In the genomic region with DNA sequence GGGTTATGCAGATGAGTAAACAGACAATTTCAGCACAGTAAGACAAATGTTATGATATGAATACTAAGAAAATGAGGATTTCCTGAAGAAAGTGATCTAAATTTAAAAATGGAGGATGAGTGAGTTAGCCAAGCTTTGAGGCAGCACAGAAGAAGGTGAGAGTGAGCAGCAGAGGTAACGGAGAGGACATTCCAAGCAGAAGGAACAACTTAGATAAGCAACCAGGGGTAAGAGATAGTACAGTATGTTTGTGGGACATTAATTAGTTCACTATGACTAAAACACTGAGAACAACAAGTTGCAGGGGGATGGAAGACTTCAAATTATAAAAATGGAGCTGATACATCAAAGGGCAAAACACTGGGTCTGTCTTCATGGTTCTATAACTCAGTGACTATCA, we compare ENCODE assay signal across 15 cellular contexts. TPM values are rescaled to one million over a fixed set of nuclear protein-coding genes. Genes with fewer than 3 reads are reported as not detected.
DNase-seq lines count a peak whose midpoint lies in the region; ATAC-seq lines count a peak whose summit lies in the region.
"Had no signal": no experiment of that assay in that cellular context is flagged by ENCODE, and none has a peak within 500 bp of the region (broad histone marks: within the 10 kb centered on the region; RNA-seq: fewer than 3 reads in every experiment).

No MANE protein-coding gene starts in this region.

- no peak for ATAC-seq in CD4-positive, CD25-positive, alpha-beta regulatory T cell (ENCODE audit: low read depth in 2 of 2)
- ATAC-seq in T-helper 17 cell = no peak
- no peak for ATAC-seq in naive thymus-derived CD4-positive, alpha-beta T cell
- ATAC-seq in HG03039 (IDR thresholded peaks at IDR 0.05; ENCODE audit: unreplicated experiment) = no peak

- no peak overlapping the region for H3K4me3 ChIP-seq in CD4-positive, CD25-positive, alpha-beta regulatory T cell (ENCODE audit: low read depth, low read length)
- H3K4me3 ChIP-seq in naive thymus-derived CD4-positive, alpha-beta T cell (ENCODE audit: low read length) = no peak overlapping the region

- no peak overlapping the region for H3K27ac ChIP-seq in CD4-positive, CD25-positive, alpha-beta regulatory T cell (ENCODE audit: insufficient read depth, low read length, poor library complexity, severe bottlenecking)
- H3K27ac ChIP-seq in naive thymus-derived CD4-positive, alpha-beta T cell (ENCODE audit: low read depth, low read length) = no peak overlapping the region
- H3K27ac ChIP-seq: 22Rv1, RWPE1 had no signal

- intact Hi-C loops in naive thymus-derived CD4-positive, alpha-beta T cell (cut with micrococcal nuclease) = no loop called here

- H3K9me3 Mint-ChIP-seq in T-helper 2 cell treated with Interferon-gamma antibody and Interleukin-4, amounts not matched to agents 5 μg/mL and 100 μg/mL, for 36 hours = no peaks in the 10 kb centered on the region
- H3K9me3 Mint-ChIP-seq in CD4-positive, CD25-positive, alpha-beta regulatory T cell = no peaks in the 10 kb centered on the region
- no peaks in the 10 kb centered on the region for H3K9me3 Mint-ChIP-seq in naive thymus-derived CD4-positive, alpha-beta T cell

- H3K4me1 Mint-ChIP-seq in T-helper 2 cell treated with Interferon-gamma antibody and Interleukin-4, amounts not matched to agents 5 μg/mL and 100 μg/mL, for 36 hours (ENCODE audit: low read depth) = peaks cover 36% of the 10 kb centered on the region
- H3K4me1 Mint-ChIP-seq in CD4-positive, CD25-positive, alpha-beta regulatory T cell = peaks cover 33 to 35% (median 34%) of the 10 kb centered on the region in 4 donors
- peaks cover 34% of the 10 kb centered on the region for H3K4me1 Mint-ChIP-seq in T-helper 17 cell
- H3K4me1 Mint-ChIP-seq in naive thymus-derived CD4-positive, alpha-beta T cell = peaks cover 26 to 48% (median 42%) of the 10 kb centered on the region in 7 donors

- peaks cover 23% of the 10 kb centered on the region for H3K4me1 ChIP-seq in CD4-positive, CD25-positive, alpha-beta regulatory T cell (ENCODE audit: control insufficient read depth, insufficient read depth, low read length, poor library complexity, severe bottlenecking)
- peaks cover 35 to 39% of the 10 kb centered on the region in 2 donors for H3K4me1 ChIP-seq in naive thymus-derived CD4-positive, alpha-beta T cell (ENCODE audit: control insufficient read depth in 2 of 2, insufficient read depth in 2 of 2, low read length in 2 of 2)

- no peaks in the 10 kb centered on the region for H3K27me3 ChIP-seq in CD4-positive, CD25-positive, alpha-beta regulatory T cell (ENCODE audit: control insufficient read depth, insufficient read depth, low read length)
- no peaks in the 10 kb centered on the region for H3K27me3 ChIP-seq in naive thymus-derived CD4-positive, alpha-beta T cell (ENCODE audit: control insufficient read depth in 2 of 2, insufficient read depth in 2 of 2, low read length in 2 of 2)

- peaks cover 49% of the 10 kb centered on the region for H3K36me3 Mint-ChIP-seq in T-helper 2 cell treated with Interferon-gamma antibody and Interleukin-4, amounts not matched to agents 5 μg/mL and 100 μg/mL, for 36 hours (ENCODE audit: low read depth)
- H3K36me3 Mint-ChIP-seq in CD4-positive, CD25-positive, alpha-beta regulatory T cell = peaks cover 31% of the 10 kb centered on the region
- H3K36me3 Mint-ChIP-seq in T-helper 17 cell (ENCODE audit: low read depth) = peaks cover 8% of the 10 kb centered on the region
- H3K36me3 Mint-ChIP-seq in naive thymus-derived CD4-positive, alpha-beta T cell = peaks cover 0 to 37% (median 30%) of the 10 kb centered on the region in 5 donors

- peaks cover 19% of the 10 kb centered on the region for H3K36me3 ChIP-seq in CD4-positive, CD25-positive, alpha-beta regulatory T cell (ENCODE audit: control insufficient read depth, insufficient read depth, low read length)
- H3K36me3 ChIP-seq in naive thymus-derived CD4-positive, alpha-beta T cell (ENCODE audit: control insufficient read depth in 2 of 3, insufficient read depth in 3 of 3, low read length in 3 of 3) = peaks cover 0 to 20% (median 7%) of the 10 kb centered on the region in 3 experiments

- DNase-seq in T-helper 2 cell treated with Interferon-gamma antibody and Interleukin-4, amounts not matched to agents 5 μg/mL and 100 μg/mL, for 36 hours (ENCODE audit: low spot score) = no peak
- DNase-seq in T-helper 2 cell (no peak), T-helper 17 cell (no peak), NCI-H526 (lab: John Stamatoyannopoulos, UW) (no peak), cerebellum (ENCODE audit: low spot score) (no peak)
- DNase-seq in CD4-positive, CD25-positive, alpha-beta regulatory T cell = no peak
- DNase-seq in naive thymus-derived CD4-positive, alpha-beta T cell = no peak
- DNase-seq: KBM-7, NCI-H1048, NCI-H226, NCI-H526 treated with DMSO at 0.1 percent for 48 hours, OCI-M1 had no signal

- CTCF ChIA-PET in naive thymus-derived CD4-positive, alpha-beta T cell (lab: Charles Lee) = no interaction called here

- no peaks in the 10 kb centered on the region for H3K9me3 ChIP-seq in CD4-positive, CD25-positive, alpha-beta regulatory T cell (ENCODE audit: control insufficient read depth in 2 of 2, low read length in 2 of 2)
- no peaks in the 10 kb centered on the region for H3K9me3 ChIP-seq in T-helper 17 cell (ENCODE audit: control insufficient read depth, low read length, poor library complexity, severe bottlenecking)
- no peaks in the 10 kb centered on the region for H3K9me3 ChIP-seq in naive thymus-derived CD4-positive, alpha-beta T cell (ENCODE audit: control insufficient read depth in 2 of 3, low read length in 3 of 3)

- POLR2A ChIA-PET in naive thymus-derived CD4-positive, alpha-beta T cell (lab: Charles Lee) = interaction anchor here (0.9 to 4.1 kb wide), 4 partner anchors 12 to 126 kb away, joined by 3 to 53 read pairs (median 4); partner anchors contain the start of genes ORC1, PRPF38A and TUT4

- H3K4me3 Mint-ChIP-seq in T-helper 2 cell treated with Interferon-gamma antibody and Interleukin-4, amounts not matched to agents 5 μg/mL and 100 μg/mL, for 36 hours = no peak overlapping the region
- no peak overlapping the region for H3K4me3 Mint-ChIP-seq in CD4-positive, CD25-positive, alpha-beta regulatory T cell
- no peak overlapping the region for H3K4me3 Mint-ChIP-seq in T-helper 17 cell
- H3K4me3 Mint-ChIP-seq in naive thymus-derived CD4-positive, alpha-beta T cell = no peak overlapping the region

- H3K27ac Mint-ChIP-seq in T-helper 2 cell treated with Interferon-gamma antibody and Interleukin-4, amounts not matched to agents 5 μg/mL and 100 μg/mL, for 36 hours = peak overlapping the region; percentile 14
- peak overlapping the region in 2 of 3 donors; percentile 47 to 74 for H3K27ac Mint-ChIP-seq in CD4-positive, CD25-positive, alpha-beta regulatory T cell
- H3K27ac Mint-ChIP-seq in T-helper 17 cell = peak overlapping the region; percentile 95
- H3K27ac Mint-ChIP-seq in naive thymus-derived CD4-positive, alpha-beta T cell = peak overlapping the region in 8 of 9 donors; percentile 13 to 88 (median 56)

- no peaks in the 10 kb centered on the region for H3K27me3 Mint-ChIP-seq in T-helper 2 cell treated with Interferon-gamma antibody and Interleukin-4, amounts not matched to agents 5 μg/mL and 100 μg/mL, for 36 hours (ENCODE audit: low read depth)
- no peaks in the 10 kb centered on the region for H3K27me3 Mint-ChIP-seq in CD4-positive, CD25-positive, alpha-beta regulatory T cell
- no peaks in the 10 kb centered on the region for H3K27me3 Mint-ChIP-seq in T-helper 17 cell
- no peaks in the 10 kb centered on the region for H3K27me3 Mint-ChIP-seq in naive thymus-derived CD4-positive, alpha-beta T cell

RNA-seq across cellular contexts. Expression of gene PRPF38A, which starts 22.8 kb away (rescaled TPM):
- total RNA-seq in CD4-positive, CD25-positive, alpha-beta regulatory T cell = 64.4 TPM
- 10 to 100 TPM; 38.9 to 43.6 (median 41.1) TPM for polyA plus RNA-seq in CD4-positive, CD25-positive, alpha-beta regulatory T cell
- total RNA-seq in T-helper 17 cell (10 to 100 TPM; 62.1 to 64.6 TPM), cerebellum (24.8 TPM)
- total RNA-seq in naive thymus-derived CD4-positive, alpha-beta T cell = 10 to 100 TPM; 62.1 to 98.7 (median 81.6) TPM
- polyA plus RNA-seq in naive thymus-derived CD4-positive, alpha-beta T cell = 10 to 100 TPM; 34.7 to 35.9 TPM

RNA-seq across cellular contexts. Expression of gene ORC1, which starts 22.9 kb away (rescaled TPM):
- total RNA-seq in CD4-positive, CD25-positive, alpha-beta regulatory T cell = 3.0 TPM
- 1 to 10 TPM in 3 of 4 donors, under 1 TPM in 1; 0.32 to 2.4 (median 1.5) TPM for polyA plus RNA-seq in CD4-positive, CD25-positive, alpha-beta regulatory T cell
- total RNA-seq in T-helper 17 cell (1 to 10 TPM; 1.2 to 2.0 TPM), cerebellum (3.1 TPM)
- 10 to 100 TPM in 1 of 5 experiments, 1 to 10 TPM in 3, under 1 TPM in 1; 0.97 to 25.2 (median 1.3) TPM for total RNA-seq in naive thymus-derived CD4-positive, alpha-beta T cell
- polyA plus RNA-seq in naive thymus-derived CD4-positive, alpha-beta T cell = under 1 TPM in 1 of 2 donors, not detected in 1; 0.74 TPM

Comparison
In these comparisons a context has a peak if more than half of its experiments do, and no peak if none do; other contexts are left out.
1. H3K27ac Mint-ChIP-seq: peak in every context shown above with its lines; median percentile 95 in T-helper 17 cell; 60 in CD4-positive, CD25-positive, alpha-beta regulatory T cell; 56 in naive thymus-derived CD4-positive, alpha-beta T cell; 14 in T-helper 2 cell treated with Interferon-gamma antibody and Interleukin-4, amounts not matched to agents 5 μg/mL and 100 μg/mL, for 36 hours.